Comparison of ENCODE assay signal across 7 cellular contexts in genomic region chr6:137867685-137868509, GRCh38. TPM values are rescaled to one million over a fixed set of nuclear protein-coding genes. Genes with fewer than 3 reads are reported as not detected.
DNase-seq lines count a peak whose midpoint lies in the region; ATAC-seq and TF ChIP-seq lines count a peak whose summit lies in the region.

No MANE protein-coding gene starts in this region.

- H2AFZ ChIP-seq in SK-N-SH (ENCODE audit: low read depth): peak overlapping the region; percentile 92

- H3K36me3 ChIP-seq in SK-N-SH (replicated peaks in 1 of 2; ENCODE audit: control insufficient read depth in 1 of 2, insufficient read depth in 2 of 2, low read length in 1 of 2) (no peaks in the 10 kb centered on the region), subcutaneous abdominal adipose tissue (ENCODE audit: control insufficient read depth in 5 of 5, insufficient read depth in 5 of 5, low read length in 5 of 5) (peaks cover 0 to 9% (median 3%) of the 10 kb centered on the region in 5 donors)

- TF ChIP-seq CTCF in SK-N-SH (IDR thresholded peaks at IDR 0.05) (no peak), choroid plexus epithelial cell (conservative IDR thresholded peaks at IDR 0.05; ENCODE audit: low read depth, low read length) (no peak)

- H3K4me3 ChIP-seq in SK-N-SH (ENCODE audit: low read depth in 2 of 2, low read length in 1 of 2) (peak overlapping the region; percentile 57 to 69), choroid plexus epithelial cell (ENCODE audit: low read depth, low read length) (peak overlapping the region; percentile 78), subcutaneous abdominal adipose tissue (ENCODE audit: low read depth in 1 of 5, low read length in 5 of 5) (peak overlapping the region; percentile 93 to 99 (median 98))

- no peak for TF ChIP-seq EP300 in SK-N-SH (IDR thresholded peaks at IDR 0.05; ENCODE audit: borderline replicate concordance in 1 of 2, low read depth in 1 of 2, low read length in 1 of 2)

- no peaks in the 10 kb centered on the region; the same call in 1 of the 2 replicates for H3K27me3 ChIP-seq in SK-N-SH (ENCODE audit: insufficient read depth)
- H3K27me3 ChIP-seq in subcutaneous abdominal adipose tissue (ENCODE audit: control insufficient read depth in 5 of 5, insufficient read depth in 4 of 5, low read length in 5 of 5): no peaks in the 10 kb centered on the region

- WGBS in SK-N-SH (ENCODE audit: low lambda C conversion rate): 17% methylated on average over 14 of the region's 32 CpGs

- H3K4me1 ChIP-seq in SK-N-SH (ENCODE audit: control insufficient read depth in 1 of 2, insufficient read depth in 2 of 2, low read depth in 1 of 2, low read length in 1 of 2) (peaks cover 0 to 8% of the 10 kb centered on the region in 2 experiments; a peak in 1 of 4 replicates), subcutaneous abdominal adipose tissue (ENCODE audit: control insufficient read depth in 5 of 5, insufficient read depth in 5 of 5, low read length in 5 of 5) (peaks cover 4 to 63% (median 50%) of the 10 kb centered on the region in 5 donors)

- CTCF ChIA-PET in SK-N-SH (lab: Yijun Ruan, JAX): interaction anchor here (0.6 to 2.7 kb wide), 8 partner anchors 9 to 159 kb away, joined by 3 to 17 read pairs (median 6); no protein-coding TSS in a partner anchor

- H3K27ac ChIP-seq in SK-N-SH (ENCODE audit: low read depth in 2 of 2, low read length in 1 of 2) (no peak overlapping the region), subcutaneous abdominal adipose tissue (ENCODE audit: low read depth, low read length) (peak overlapping the region; percentile 90)

- ATAC-seq in GM18907 (IDR thresholded peaks at IDR 0.05; ENCODE audit: unreplicated experiment) (peak; percentile 13), HG03095 (IDR thresholded peaks at IDR 0.05; ENCODE audit: unreplicated experiment) (peak; percentile 0), left lobe of liver (peak; percentile 45)

- H3K79me2 ChIP-seq in SK-N-SH (ENCODE audit: insufficient read depth): no peaks in the 10 kb centered on the region

- H3K9me3 ChIP-seq in SK-N-SH (no peaks in the 10 kb centered on the region), subcutaneous abdominal adipose tissue (ENCODE audit: control insufficient read depth in 5 of 5, low read length in 5 of 5) (no peaks in the 10 kb centered on the region)

- H3K9me2 ChIP-seq in SK-N-SH: no peaks in the 10 kb centered on the region

- no peak for TF ChIP-seq RAD21 in SK-N-SH (IDR thresholded peaks at IDR 0.05; ENCODE audit: low read length)

- H3K4me2 ChIP-seq in SK-N-SH: peak overlapping the region; percentile 90

- DNase-seq in SK-N-SH (no peak), choroid plexus epithelial cell (ENCODE audit: low read depth) (no peak), left lobe of liver (ENCODE audit: low spot score) (peak; percentile 56), cerebellar cortex (ENCODE audit: low spot score) (no peak)

- H4K20me1 ChIP-seq in SK-N-SH (ENCODE audit: insufficient read depth): no peaks in the 10 kb centered on the region

- H3K9ac ChIP-seq in SK-N-SH (peak overlapping the region; percentile 61; the same call in 1 of the 2 replicates), subcutaneous abdominal adipose tissue (ENCODE audit: low read length in 5 of 5) (peak overlapping the region; percentile 86 to 99 (median 92))

- POLR2A ChIA-PET in SK-N-SH (lab: Yijun Ruan, JAX): no interaction called here

- peaks cover 13% of the 10 kb centered on the region for H3F3A ChIP-seq in SK-N-SH (replicated peaks; ENCODE audit: insufficient read depth)

TF ChIP-seq in SK-N-SH, 30 proteins besides CTCF, POLR2A, EP300 and RAD21:
- TF ChIP-seq NFIC (IDR thresholded peaks at IDR 0.05; ENCODE audit: borderline replicate concordance) (no peak), ELF1 (IDR thresholded peaks at IDR 0.05) (no peak), EZH2phosphoT487 (IDR thresholded peaks at IDR 0.05; ENCODE audit: borderline replicate concordance, low read depth) (no peak), FOSL2 (IDR thresholded peaks at IDR 0.05; ENCODE audit: borderline replicate concordance, low read depth) (no peak), TAF1 (IDR thresholded peaks at IDR 0.05; ENCODE audit: borderline replicate concordance, low read depth, low read length) (no peak), MAX (IDR thresholded peaks at IDR 0.05; ENCODE audit: low read depth) (no peak), USF1 (IDR thresholded peaks at IDR 0.05; ENCODE audit: borderline replicate concordance, low read depth) (no peak), TCF12 (IDR thresholded peaks at IDR 0.05) (no peak), TEAD4 (IDR thresholded peaks at IDR 0.05; ENCODE audit: borderline replicate concordance, insufficient read depth) (no peak), NRF1 (IDR thresholded peaks at IDR 0.05; ENCODE audit: low read depth, low read length) (no peak), CHD2 (IDR thresholded peaks at IDR 0.05; ENCODE audit: low read length, partially characterized antibody) (no peak)

RNA-seq across cellular contexts. Expression of gene TNFAIP3, which starts 0.8 kb away (rescaled TPM):
- polyA plus RNA-seq in SK-N-SH (2012; rRNA removed): 1.0 and 1.1 TPM in 2 replicates
- polyA plus RNA-seq in SK-N-SH (2012; cell fraction: cytosol; rRNA removed): 0.42 and 0.45 TPM in 2 replicates
- polyA plus RNA-seq in SK-N-SH (2012; cell fraction: nucleus; rRNA removed): 2.4 and 3.2 TPM in 2 replicates
- total RNA-seq in left lobe of liver: 8.8 TPM
